Comparison of ENCODE assay signal across 1 cellular context in the genomic region with DNA sequence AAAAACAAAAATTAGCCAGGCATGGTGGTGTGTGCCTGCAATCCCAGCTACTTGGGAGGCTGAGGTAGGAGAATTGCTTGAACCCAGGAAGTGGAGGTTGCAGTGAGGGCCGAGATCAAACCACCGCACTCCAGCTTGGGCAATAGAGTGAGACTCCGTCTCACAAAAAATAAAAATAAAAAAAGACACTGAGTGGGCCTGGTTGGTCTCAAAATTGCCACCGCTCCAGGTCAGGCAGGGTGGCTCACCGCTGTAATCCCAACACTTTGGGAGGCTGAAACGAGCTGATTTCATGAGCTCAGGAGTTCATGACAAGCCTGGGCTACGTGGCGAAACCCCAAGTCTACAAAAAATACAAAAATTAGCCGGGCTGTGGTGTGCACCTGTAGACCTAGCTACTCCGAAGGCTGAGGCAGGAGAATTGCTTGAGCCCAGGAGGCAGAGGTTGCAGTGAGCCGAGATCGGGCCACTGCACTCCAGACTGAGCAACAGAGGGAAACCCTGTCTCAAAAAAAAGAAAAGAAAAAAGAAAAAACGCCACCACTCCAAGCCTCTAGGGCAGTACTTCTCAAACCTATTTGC.
TF ChIP-seq lines count a peak whose summit lies in the region.

No MANE protein-coding gene starts in this region.

TF ChIP-seq in GM23338, 12 proteins besides CTCF, POLR2A, EP300 and RAD21 (continued from another document):
- TF ChIP-seq, protein P1, sequence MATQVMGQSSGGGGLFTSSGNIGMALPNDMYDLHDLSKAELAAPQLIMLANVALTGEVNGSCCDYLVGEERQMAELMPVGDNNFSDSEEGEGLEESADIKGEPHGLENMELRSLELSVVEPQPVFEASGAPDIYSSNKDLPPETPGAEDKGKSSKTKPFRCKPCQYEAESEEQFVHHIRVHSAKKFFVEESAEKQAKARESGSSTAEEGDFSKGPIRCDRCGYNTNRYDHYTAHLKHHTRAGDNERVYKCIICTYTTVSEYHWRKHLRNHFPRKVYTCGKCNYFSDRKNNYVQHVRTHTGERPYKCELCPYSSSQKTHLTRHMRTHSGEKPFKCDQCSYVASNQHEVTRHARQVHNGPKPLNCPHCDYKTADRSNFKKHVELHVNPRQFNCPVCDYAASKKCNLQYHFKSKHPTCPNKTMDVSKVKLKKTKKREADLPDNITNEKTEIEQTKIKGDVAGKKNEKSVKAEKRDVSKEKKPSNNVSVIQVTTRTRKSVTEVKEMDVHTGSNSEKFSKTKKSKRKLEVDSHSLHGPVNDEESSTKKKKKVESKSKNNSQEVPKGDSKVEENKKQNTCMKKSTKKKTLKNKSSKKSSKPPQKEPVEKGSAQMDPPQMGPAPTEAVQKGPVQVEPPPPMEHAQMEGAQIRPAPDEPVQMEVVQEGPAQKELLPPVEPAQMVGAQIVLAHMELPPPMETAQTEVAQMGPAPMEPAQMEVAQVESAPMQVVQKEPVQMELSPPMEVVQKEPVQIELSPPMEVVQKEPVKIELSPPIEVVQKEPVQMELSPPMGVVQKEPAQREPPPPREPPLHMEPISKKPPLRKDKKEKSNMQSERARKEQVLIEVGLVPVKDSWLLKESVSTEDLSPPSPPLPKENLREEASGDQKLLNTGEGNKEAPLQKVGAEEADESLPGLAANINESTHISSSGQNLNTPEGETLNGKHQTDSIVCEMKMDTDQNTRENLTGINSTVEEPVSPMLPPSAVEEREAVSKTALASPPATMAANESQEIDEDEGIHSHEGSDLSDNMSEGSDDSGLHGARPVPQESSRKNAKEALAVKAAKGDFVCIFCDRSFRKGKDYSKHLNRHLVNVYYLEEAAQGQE (IDR thresholded peaks at IDR 0.05; ENCODE audit: unreplicated experiment): no peak
- no peak for TF ChIP-seq JUNB (IDR thresholded peaks at IDR 0.05; ENCODE audit: unreplicated experiment)
